ENCODE assay signal across 1 cellular context in the genomic region with DNA sequence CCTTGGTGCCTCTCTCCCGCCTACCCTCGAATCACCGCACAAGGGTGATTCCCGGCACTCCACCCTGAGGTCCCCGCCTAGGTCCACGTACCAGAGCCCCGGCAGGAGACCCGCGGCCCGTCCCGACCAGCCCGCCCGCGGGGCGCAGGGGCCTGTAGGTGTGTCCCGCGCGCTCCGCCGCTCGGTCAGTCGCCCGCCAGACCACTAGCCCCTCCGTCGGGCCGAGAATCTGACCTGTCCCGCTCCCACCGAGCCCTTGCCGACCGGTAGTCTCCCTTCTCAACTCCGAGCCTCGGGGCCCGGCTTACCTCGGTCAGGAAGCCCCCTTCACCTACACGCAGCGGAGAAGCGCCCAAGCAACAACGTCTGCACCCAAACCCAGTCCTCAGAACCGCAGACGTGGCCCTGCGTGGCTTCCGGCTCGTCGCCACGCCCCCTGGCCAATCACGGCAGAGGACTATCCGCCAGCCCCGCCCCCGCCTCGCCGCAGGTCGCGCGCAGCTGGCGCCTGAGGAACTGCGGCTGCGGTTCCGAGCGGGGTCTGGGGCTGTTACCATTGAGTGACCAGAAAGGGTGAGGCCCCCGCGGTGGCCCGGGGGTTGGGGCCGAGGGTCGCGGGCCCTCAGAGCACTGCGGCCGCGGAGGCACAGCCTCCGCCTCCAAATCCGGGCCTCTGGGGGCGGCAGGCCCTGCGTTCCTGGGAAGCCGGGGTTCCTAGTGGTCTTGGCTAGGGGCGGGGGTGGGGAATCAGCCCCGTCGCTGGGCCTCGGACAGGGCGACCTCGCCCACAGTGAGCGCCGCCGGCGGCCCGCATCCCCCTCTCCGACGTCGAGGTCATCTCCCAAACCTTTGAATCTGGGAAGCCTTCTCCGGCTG.
TF ChIP-seq lines count a peak whose summit lies in the region.

TSS of gene PGM3 (minus strand) at position 395 of the 876 bp plus-strand sequence. CDS start 2,253 bp downstream, outside the sequence.
TSS of gene RWDD2A (plus strand) at position 487 of the 876 bp plus-strand sequence. CDS start 1,095 bp downstream, outside the sequence.

TF ChIP-seq in SK-N-SH treated with all-trans-retinoic acid at 6 μM for 48 hours, 23 proteins besides CTCF, POLR2A, EP300 and RAD21 (continued from another document):
- TF ChIP-seq PATZ1 (CRISPR knock-in tag; IDR thresholded peaks at IDR 0.05; ENCODE audit: borderline replicate concordance) (no peak), RARB (CRISPR knock-in tag; IDR thresholded peaks at IDR 0.05) (no peak), POU6F1 (CRISPR knock-in tag; IDR thresholded peaks at IDR 0.05; ENCODE audit: borderline replicate concordance, low read depth) (no peak)
